Comparison of ENCODE assay signal across 29 cellular contexts in genomic region chr6:106732541-106732940, GRCh38.
"Had no signal": no experiment of that assay in that cellular context is flagged by ENCODE, and none has a peak within 500 bp of the region (broad histone marks: within the 10 kb centered on the region; RNA-seq: fewer than 3 reads in every experiment).

No MANE protein-coding gene starts in this region.

- ATAC-seq: activated CD4-positive, alpha-beta T cell treated with anti-CD3 and anti-CD28 coated beads for 36 hours; activated naive CD4-positive, alpha-beta T cell treated with anti-CD3 and anti-CD28 coated beads, Interleukin-2, amount 50 U/mL, for 72 hours; activated T-helper 17 cell treated with anti-CD3 and anti-CD28 coated beads, Interleukin-2, amount 50 U/mL, for 72 hours; left ventricle myocardium superior; stimulated activated naive CD8-positive, alpha-beta T cell treated with anti-CD3 and anti-CD28 coated beads, Interleukin-15, amount 100 ng/mL, for 72 hours; T-helper 17 cell had no signal

- H3K9me3 ChIP-seq: prostate gland, suprapubic skin had no signal

- H3K4me3 Mint-ChIP-seq: activated B cell treated with CpG ODN at 0.5 μM for 24 hours; activated CD4-positive, alpha-beta T cell treated with anti-CD3 and anti-CD28 coated beads for 36 hours; activated T-cell treated with anti-CD3 and anti-CD28 coated beads, Interleukin-2, amount 50 U/mL, for 24 hours; activated T-helper 17 cell treated with anti-CD3 and anti-CD28 coated beads, Interleukin-2, amount 50 U/mL, for 72 hours; neural crest cell; stimulated activated effector memory CD8-positive, alpha-beta T cell treated with anti-CD3 and anti-CD28 coated beads, Interleukin-12 subunit alpha, Interleukin-12 subunit beta, amount 100 ng/mL, for 72 hours; stimulated activated naive CD8-positive, alpha-beta T cell treated with anti-CD3 and anti-CD28 coated beads, Interleukin-15, amount 100 ng/mL, for 72 hours; T-helper 17 cell; type B pancreatic cell had no signal

- H3K36me3 Mint-ChIP-seq: activated naive CD4-positive, alpha-beta T cell treated with anti-CD3 and anti-CD28 coated beads, Interleukin-2, amount 50 U/mL, for 72 hours; naive B cell; stimulated activated effector memory CD8-positive, alpha-beta T cell treated with anti-CD3 and anti-CD28 coated beads, Interleukin-12 subunit alpha, Interleukin-12 subunit beta, amount 100 ng/mL, for 72 hours had no signal

- H3K4me1 ChIP-seq: prostate gland had no signal

- H3K9me3 Mint-ChIP-seq: activated T-cell treated with anti-CD3 and anti-CD28 coated beads, Interleukin-2, amount 50 U/mL, for 24 hours; activated T-helper 17 cell treated with anti-CD3 and anti-CD28 coated beads, Interleukin-2, amount 50 U/mL, for 72 hours; neural crest cell; stimulated activated naive CD8-positive, alpha-beta T cell treated with anti-CD3 and anti-CD28 coated beads, Interleukin-15, amount 100 ng/mL, for 72 hours had no signal

- H3K4me1 Mint-ChIP-seq: activated CD4-positive, alpha-beta T cell treated with anti-CD3 and anti-CD28 coated beads for 36 hours; activated T-helper 17 cell treated with anti-CD3 and anti-CD28 coated beads, Interleukin-2, amount 50 U/mL, for 72 hours; neural crest cell; stimulated activated effector memory CD8-positive, alpha-beta T cell treated with anti-CD3 and anti-CD28 coated beads, Interleukin-12 subunit alpha, Interleukin-12 subunit beta, amount 100 ng/mL, for 72 hours; stimulated activated naive CD8-positive, alpha-beta T cell treated with anti-CD3 and anti-CD28 coated beads, Interleukin-15, amount 100 ng/mL, for 72 hours; T-helper 17 cell had no signal

- FAIRE-seq: frontal cortex had no signal

- H3K27ac Mint-ChIP-seq: activated B cell treated with CpG ODN at 0.5 μM for 24 hours; activated CD4-positive, alpha-beta T cell treated with anti-CD3 and anti-CD28 coated beads for 36 hours; activated naive CD4-positive, alpha-beta T cell treated with anti-CD3 and anti-CD28 coated beads, Interleukin-2, amount 50 U/mL, for 72 hours; activated T-cell treated with anti-CD3 and anti-CD28 coated beads, Interleukin-2, amount 50 U/mL, for 24 hours; activated T-helper 17 cell treated with anti-CD3 and anti-CD28 coated beads, Interleukin-2, amount 50 U/mL, for 72 hours; stimulated activated effector memory CD8-positive, alpha-beta T cell treated with anti-CD3 and anti-CD28 coated beads, Interleukin-12 subunit alpha, Interleukin-12 subunit beta, amount 100 ng/mL, for 72 hours; stimulated activated naive CD8-positive, alpha-beta T cell treated with anti-CD3 and anti-CD28 coated beads, Interleukin-15, amount 100 ng/mL, for 72 hours; T-helper 17 cell had no signal

- DNase-seq: activated B cell treated with CpG ODN at 0.5 μM for 24 hours; activated CD4-positive, alpha-beta T cell treated with anti-CD3 and anti-CD28 coated beads for 36 hours; activated CD4-positive, alpha-beta T cell treated with anti-CD3 and anti-CD28 coated beads, Interleukin-2, amount 50 U/mL, for 4 hours; activated CD8-positive, alpha-beta memory T cell treated with anti-CD3 and anti-CD28 coated beads for 24 hours; activated CD8-positive, alpha-beta memory T cell treated with anti-CD3 and anti-CD28 coated beads, Interleukin-2, amount 50 U/mL, for 4 hours; activated T-cell treated with anti-CD3 and anti-CD28 coated beads, Interleukin-2, amount 50 U/mL, for 24 hours; aorta; brain microvascular endothelial cell; caudate nucleus; dermis blood vessel endothelial cell; effector CD8-positive, alpha-beta T cell; glutamatergic neuron; left ventricle myocardium superior; mammary epithelial cell; midbrain; naive B cell; stimulated activated CD4-positive, alpha-beta T cell treated with anti-CD3 and anti-CD28 coated beads, Interleukin-1b, Interleukin-23, amount 100 ng/mL, for 48 hours; stimulated activated naive CD8-positive, alpha-beta T cell treated with anti-CD3 and anti-CD28 coated beads, Interleukin-15, amount 100 ng/mL, for 72 hours; T-helper 17 cell had no signal

- H3K4me3 ChIP-seq: hepatocyte, prostate gland, skin epidermis, suprapubic skin had no signal

- H3K36me3 ChIP-seq: brain microvascular endothelial cell, prostate gland, suprapubic skin had no signal

- H3K27me3 Mint-ChIP-seq: activated B cell treated with CpG ODN at 0.5 μM for 24 hours, naive B cell, type B pancreatic cell had no signal

- H3K27ac ChIP-seq: brain microvascular endothelial cell, prostate gland, skin epidermis, suprapubic skin had no signal

- H3K27me3 ChIP-seq: brain microvascular endothelial cell, hepatocyte, suprapubic skin had no signal
